Comparison of ENCODE assay signal across 21 cellular contexts in genomic region chr5:179797741-179798140, GRCh38. TPM values are rescaled to one million over a fixed set of nuclear protein-coding genes. Genes with fewer than 3 reads are reported as not detected.
A peak's percentile ranks its signal among the peaks of the same experiment; 100 is the strongest.
DNase-seq lines count a peak whose midpoint lies in the region; ATAC-seq, FAIRE-seq and TF ChIP-seq lines count a peak whose summit lies in the region.
"Had no signal": no experiment of that assay in that cellular context is flagged by ENCODE, and none has a peak within 500 bp of the region (broad histone marks: within the 10 kb centered on the region; RNA-seq: fewer than 3 reads in every experiment).

No MANE protein-coding gene starts in this region.

- no peak overlapping the region; a peak in 1 of 4 replicates for H3K9ac ChIP-seq in K562 (ENCODE audit: insufficient read depth in 1 of 2, low read depth in 2 of 2, low read length in 2 of 2)

- H3K27ac Mint-ChIP-seq in nephron progenitor cell, result peak overlapping the region; percentile 25

- 98% methylated on average over 23 of the region's 30 CpGs for WGBS in K562 (ENCODE audit: insufficient coverage, low coverage, missing lambda C conversion rate)

- H3K36me3 Mint-ChIP-seq in nephron progenitor cell (ENCODE audit: low read depth), result peaks cover 24% of the 10 kb centered on the region

- no peak for TF ChIP-seq RAD21 in K562 (CRISPR knock-in tag; conservative IDR thresholded peaks at IDR 0.05 in 1 of 2, IDR thresholded peaks at IDR 0.05 in 1 of 2)

- H3K27ac ChIP-seq in 22Rv1 (0 out of 2 replicates have a peak overlapping the region, but pooled peaks have one; percentile 90), K562 (ENCODE audit: extremely low read depth, low read depth, low read length) (no peak overlapping the region)

- TF ChIP-seq CTCF in 22Rv1 (IDR thresholded peaks at IDR 0.05) (no peak), GM20000 (IDR thresholded peaks at IDR 0.05; ENCODE audit: extremely low read depth, missing control alignments) (no peak), K562 (IDR thresholded peaks at IDR 0.05 in 2 of 3, conservative IDR thresholded peaks at IDR 0.05 in 1 of 3; ENCODE audit: insufficient read depth in 2 of 3, low read depth in 1 of 3, low read length in 3 of 3) (no peak), nephron progenitor cell (IDR thresholded peaks at IDR 0.05) (no peak)

- FAIRE-seq in K562 (lab: Jason Lieb, UNC), result no peak

- H2AFZ ChIP-seq in K562 (ENCODE audit: low read depth, low read length), result no peak overlapping the region

- no peaks in the 10 kb centered on the region for H3K9me3 ChIP-seq in K562 (replicated peaks; ENCODE audit: control insufficient read depth, insufficient read depth, low read depth, low read length)
- H3K9me3 ChIP-seq: BE2C had no signal

- intact Hi-C loops in K562 (cut with micrococcal nuclease), result no loop called here

- POLR2A ChIA-PET in K562 (lab: Yijun Ruan, JAX), result interaction anchor here (0.7 to 1.8 kb wide), 2 partner anchors 10 to 13 kb away, joined by 3 to 9 read pairs; no protein-coding TSS in a partner anchor

- no peak for TF ChIP-seq POLR2A in K562 (conservative IDR thresholded peaks at IDR 0.05)

- no peak overlapping the region for H3K4me2 ChIP-seq in K562 (ENCODE audit: insufficient read depth, low read length)

- H3K4me1 Mint-ChIP-seq in nephron progenitor cell, result peaks cover 24% of the 10 kb centered on the region

- CTCF ChIA-PET in K562 (lab: Yijun Ruan, JAX; ENCODE audit: low intra/inter-chr PET ratio), result no interaction called here

- peaks cover 57% of the 10 kb centered on the region; the same call in 2 of the 3 replicates for H3K36me3 ChIP-seq in K562 (ENCODE audit: control insufficient read depth, insufficient read depth, low read length)

- DNase-seq in GM20000 (ENCODE audit: low spot score) (peak; percentile 12), K562 (ENCODE audit: extremely low read depth in 1 of 4, low spot score in 3 of 4) (no peak), nephron progenitor cell (no peak), D341Med (ENCODE audit: low spot score) (no peak), Ammon's horn (ENCODE audit: low spot score) (no peak), NCI-H2081 treated with DMSO at 0.1 percent for 48 hours (lab: John Stamatoyannopoulos, UW) (no peak)
- DNase-seq: ACHN; BE2C; CD8-positive, alpha-beta memory T cell; HCEC 1CT; KBM-7; NCI-H1092; NCI-H2107; NCI-H226; NCI-H526 treated with DMSO at 0.1 percent for 48 hours; NK-92 treated with Interleukin-12 subunit alpha and Interleukin-12 subunit beta, amount 100 ng/mL, for 24 hours had no signal

- in situ Hi-C loops in K562 (cut with MboI), result no loop called here

- H3K4me3 ChIP-seq in K562, result no peak overlapping the region

- peaks cover 2% of the 10 kb centered on the region; the same call in 2 of the 3 replicates for H3K79me2 ChIP-seq in K562 (ENCODE audit: control insufficient read depth, insufficient read depth, low read length)

- no peak for ATAC-seq in K562
- no peak for ATAC-seq in GM19351 (IDR thresholded peaks at IDR 0.05; ENCODE audit: unreplicated experiment)

- no peaks in the 10 kb centered on the region for H3K9me1 ChIP-seq in K562 (ENCODE audit: control insufficient read depth, insufficient read depth, low read length)

- BruUV-seq in K562 (replicated peaks; lab: Mats Ljungman, UMichigan), result TSS peak; percentile 44

- H3K27me3 ChIP-seq in K562 (ENCODE audit: control insufficient read depth in 2 of 2, insufficient read depth in 2 of 2, low read length in 2 of 2), result no peaks in the 10 kb centered on the region
- H3K27me3 ChIP-seq: BE2C had no signal

- H3K9me3 Mint-ChIP-seq in nephron progenitor cell, result no peaks in the 10 kb centered on the region
- H3K9me3 Mint-ChIP-seq: CD8-positive, alpha-beta memory T cell had no signal

- H3K4me1 ChIP-seq in K562 (replicated peaks in 1 of 2; ENCODE audit: control insufficient read depth in 2 of 2, insufficient read depth in 2 of 2, low read length in 2 of 2), result peaks cover 0 to 62% of the 10 kb centered on the region in 2 experiments; a peak in 2 of 5 replicates
- H3K4me1 ChIP-seq: BE2C had no signal

- no peak for TF ChIP-seq EP300 in K562 (IDR thresholded peaks at IDR 0.05; ENCODE audit: low read length)

- no peak overlapping the region for H3K4me3 Mint-ChIP-seq in nephron progenitor cell

- no peaks in the 10 kb centered on the region for H4K20me1 ChIP-seq in K562 (replicated peaks; ENCODE audit: control insufficient read depth, insufficient read depth, low read length)

- H3K27me3 Mint-ChIP-seq in nephron progenitor cell (ENCODE audit: low read depth, poor library complexity), result peaks cover 6% of the 10 kb centered on the region
- H3K27me3 Mint-ChIP-seq: CD8-positive, alpha-beta memory T cell had no signal

TF ChIP-seq in K562, 482 proteins besides CTCF, POLR2A, EP300 and RAD21 (continues in another document):
- peak; percentile 29; the same call in 1 of the 2 replicates for TF ChIP-seq ZBTB33 (CRISPR knock-in tag; IDR thresholded peaks at IDR 0.05)

RNA-seq across cellular contexts. Expression of gene LTC4S, which starts 4.0 kb away (rescaled TPM):
- total RNA-seq in K562 (2011; cell fraction: chromatin; rRNA removed; ENCODE audit: low replicate concordance), result 0.90 TPM in 1 of 2 replicates, not detected in the other
- 0.83 and 1.1 TPM in 2 replicates for total RNA-seq in K562 (2011; cell fraction: nucleolus; rRNA removed)
- not detected in 2 replicates for total RNA-seq in K562 (2011; cell fraction: nucleoplasm; rRNA removed)
- total RNA-seq in K562 (2014; rRNA removed) (0.77 TPM in 1 of 2 replicates, not detected in the other), K562 (2014; rRNA removed; fragmentation: Illumina TruSeq; extraction: Trizol) (not detected in 2 replicates), K562 (2015; rRNA removed; fragmentation: Illumina TruSeq; extraction: Trizol) (not detected in 2 replicates), K562 (2021) (0.51 and 0.75 TPM in 2 replicates)
- polyA plus RNA-seq in K562 (2011; rRNA removed) (not detected in 2 replicates), K562 (2014; fragmentation: Illumina TruSeq; extraction: Trizol) (not detected in 2 replicates), K562 (2014; fragmentation: Nextera tagmentation; extraction: Ambion mirVana) (not detected), K562 (2014; rRNA removed) (0.17 TPM in 1 of 2 replicates, not detected in the other)
- not detected in 2 replicates for polyA plus RNA-seq in K562 (2011; cell fraction: cytosol; rRNA removed)
- polyA plus RNA-seq in K562 (2011; cell fraction: nucleus; rRNA removed), result 0.65 and 0.75 TPM in 2 replicates
- polyA plus RNA-seq in K562 (2012), result 0.47 TPM in 1 of 2 replicates, not detected in the other
- not detected in 2 replicates for polyA minus RNA-seq in K562 (2011; rRNA and poly(A)+ RNA removed)
- polyA minus RNA-seq in K562 (2011; cell fraction: cytosol; rRNA and poly(A)+ RNA removed), result not detected in 2 replicates
- polyA minus RNA-seq in K562 (2011; cell fraction: nucleus; rRNA and poly(A)+ RNA removed), result not detected in 2 replicates
- total RNA-seq: HT-29, M059J, SK-MEL-5 had no signal

RNA-seq across cellular contexts. Expression of gene MGAT4B, which starts 8.9 kb away (rescaled TPM):
- total RNA-seq in K562 (2011; cell fraction: chromatin; rRNA removed; ENCODE audit: low replicate concordance), result 133 and 442 TPM in 2 replicates
- 330 and 396 TPM in 2 replicates for total RNA-seq in K562 (2011; cell fraction: nucleolus; rRNA removed)
- 200 and 206 TPM in 2 replicates for total RNA-seq in K562 (2011; cell fraction: nucleoplasm; rRNA removed)
- total RNA-seq in K562 (2014; rRNA removed) (75.4 and 97.9 TPM in 2 replicates), K562 (2014; rRNA removed; fragmentation: Illumina TruSeq; extraction: Trizol) (53.9 and 64.8 TPM in 2 replicates), K562 (2015; rRNA removed; fragmentation: Illumina TruSeq; extraction: Trizol) (62.2 and 64.4 TPM in 2 replicates), K562 (2021) (120 and 133 TPM in 2 replicates)
- polyA plus RNA-seq in K562 (2011; rRNA removed) (77.2 and 79.8 TPM in 2 replicates), K562 (2014; fragmentation: Illumina TruSeq; extraction: Trizol) (80.2 and 90.3 TPM in 2 replicates), K562 (2014; fragmentation: Nextera tagmentation; extraction: Ambion mirVana) (under 1 TPM; 0.34 to 0.37 TPM), K562 (2014; rRNA removed) (75.9 and 88.5 TPM in 2 replicates)
- polyA plus RNA-seq in K562 (2011; cell fraction: cytosol; rRNA removed), result 88.2 and 150 TPM in 2 replicates
- polyA plus RNA-seq in K562 (2011; cell fraction: nucleus; rRNA removed), result 249 and 384 TPM in 2 replicates
- polyA plus RNA-seq in K562 (2012), result 107 and 152 TPM in 2 replicates
- polyA minus RNA-seq in K562 (2011; rRNA and poly(A)+ RNA removed), result 44.9 and 70.3 TPM in 2 replicates
- 77.2 and 90.7 TPM in 2 replicates for polyA minus RNA-seq in K562 (2011; cell fraction: cytosol; rRNA and poly(A)+ RNA removed)
- 113 and 122 TPM in 2 replicates for polyA minus RNA-seq in K562 (2011; cell fraction: nucleus; rRNA and poly(A)+ RNA removed)

RNA-seq across cellular contexts. Expression of gene SQSTM1, which starts 23.0 kb away (rescaled TPM):
- 89.8 and 300 TPM in 2 replicates for total RNA-seq in K562 (2011; cell fraction: chromatin; rRNA removed; ENCODE audit: low replicate concordance)
- 389 and 414 TPM in 2 replicates for total RNA-seq in K562 (2011; cell fraction: nucleolus; rRNA removed)
- 172 and 183 TPM in 2 replicates for total RNA-seq in K562 (2011; cell fraction: nucleoplasm; rRNA removed)
- 148 and 236 TPM in 2 replicates for total RNA-seq in K562 (2014; rRNA removed)
- total RNA-seq in K562 (2014; rRNA removed; fragmentation: Illumina TruSeq; extraction: Trizol), result 32.0 and 37.6 TPM in 2 replicates
- 107 and 109 TPM in 2 replicates for total RNA-seq in K562 (2015; rRNA removed; fragmentation: Illumina TruSeq; extraction: Trizol)
- 148 and 151 TPM in 2 replicates for total RNA-seq in K562 (2021)
- 44.8 and 45.2 TPM in 2 replicates for polyA plus RNA-seq in K562 (2011; rRNA removed)
- polyA plus RNA-seq in K562 (2011; cell fraction: cytosol; rRNA removed), result 47.2 and 77.9 TPM in 2 replicates
- polyA plus RNA-seq in K562 (2011; cell fraction: nucleus; rRNA removed), result 132 and 257 TPM in 2 replicates
- 159 and 567 TPM in 2 replicates for polyA plus RNA-seq in K562 (2012)
- 75.0 and 79.8 TPM in 2 replicates for polyA plus RNA-seq in K562 (2014; fragmentation: Illumina TruSeq; extraction: Trizol)
- polyA plus RNA-seq in K562 (2014; fragmentation: Nextera tagmentation; extraction: Ambion mirVana), result 1 to 10 TPM; 5.6 to 8.2 TPM
- polyA plus RNA-seq in K562 (2014; rRNA removed), result 64.0 and 70.7 TPM in 2 replicates
- 25.0 and 34.0 TPM in 2 replicates for polyA minus RNA-seq in K562 (2011; rRNA and poly(A)+ RNA removed)
- 82.1 and 107 TPM in 2 replicates for polyA minus RNA-seq in K562 (2011; cell fraction: cytosol; rRNA and poly(A)+ RNA removed)
- 184 and 191 TPM in 2 replicates for polyA minus RNA-seq in K562 (2011; cell fraction: nucleus; rRNA and poly(A)+ RNA removed)
